ENCODE assay signal across 24 cellular contexts in the genomic region with DNA sequence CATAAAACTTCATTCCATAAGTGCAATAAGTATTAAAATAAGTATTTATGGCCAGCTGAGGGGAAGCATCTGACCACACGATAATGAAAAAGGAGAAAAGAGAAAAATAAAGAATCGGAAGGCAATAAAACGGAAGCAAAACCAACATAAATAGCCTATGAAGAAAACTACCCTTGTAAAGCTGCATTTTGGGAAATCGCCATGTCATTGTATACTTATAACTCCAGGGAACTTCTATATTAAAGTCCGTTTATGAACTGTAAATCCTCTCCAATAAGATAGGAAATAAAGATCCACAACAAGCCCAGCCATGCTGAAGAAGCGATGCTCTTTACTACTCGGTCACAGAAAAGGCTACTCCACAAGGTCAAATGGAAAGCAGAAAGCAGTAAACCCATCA. TPM values are rescaled to one million over a fixed set of nuclear protein-coding genes. Genes with fewer than 3 reads are reported as not detected.
DNase-seq lines count a peak whose midpoint lies in the region; ATAC-seq, FAIRE-seq and TF ChIP-seq lines count a peak whose summit lies in the region.
"Had no signal": no experiment of that assay in that cellular context is flagged by ENCODE, and none has a peak within 500 bp of the region (broad histone marks: within the 10 kb centered on the region; RNA-seq: fewer than 3 reads in every experiment).

No MANE protein-coding gene starts in this region.

- peaks cover 3% of the 10 kb centered on the region for H3K27me3 Mint-ChIP-seq in activated T-helper 1 cell treated with anti-CD3 and anti-CD28 coated beads, Interleukin-12 subunit alpha, Interleukin-12 subunit beta, Interleukin-2, Interleukin-4 antibody, amounts not matched to agents 30 ng/mL and 10 ng/mL and 1 ng/mL, durations not matched to agents 14 hours and 24 hours and 36 hours (ENCODE audit: insufficient read depth)

- no peak for TF ChIP-seq CTCF in A549 (IDR thresholded peaks at IDR 0.05)

- TF ChIP-seq RAD21 in A549 (conservative IDR thresholded peaks at IDR 0.05 in 1 of 2, IDR thresholded peaks at IDR 0.05 in 1 of 2) = no peak

- no peaks in the 10 kb centered on the region for H3K9me3 Mint-ChIP-seq in activated T-helper 1 cell treated with anti-CD3 and anti-CD28 coated beads, Interleukin-12 subunit alpha, Interleukin-12 subunit beta, Interleukin-2, Interleukin-4 antibody, amounts not matched to agents 30 ng/mL and 10 ng/mL and 1 ng/mL, durations not matched to agents 14 hours and 24 hours and 36 hours
- H3K9me3 Mint-ChIP-seq: IgD-negative memory B cell had no signal

- POLR2A ChIA-PET in A549 (lab: Yijun Ruan, JAX) = no interaction called here

- H3K36me3 Mint-ChIP-seq in activated T-helper 1 cell treated with anti-CD3 and anti-CD28 coated beads, Interleukin-12 subunit alpha, Interleukin-12 subunit beta, Interleukin-2, Interleukin-4 antibody, amounts not matched to agents 30 ng/mL and 10 ng/mL and 1 ng/mL, durations not matched to agents 14 hours and 24 hours and 36 hours (ENCODE audit: low read depth) = no peaks in the 10 kb centered on the region
- H3K36me3 Mint-ChIP-seq: IgD-negative memory B cell had no signal

- CTCF ChIA-PET in A549 (lab: Yijun Ruan, JAX) = interaction anchor here (1.2 kb wide), 1 partner anchor 38 kb away, joined by 3 read pairs; no protein-coding TSS in a partner anchor

- no peaks in the 10 kb centered on the region for H3K27me3 ChIP-seq in Karpas-422 (ENCODE audit: low read length)
- H3K27me3 ChIP-seq: MG63 had no signal

- H3K4me1 ChIP-seq in A549 = no peaks in the 10 kb centered on the region
- peaks cover 10% of the 10 kb centered on the region for H3K4me1 ChIP-seq in Karpas-422 (ENCODE audit: low read length)

- no peak overlapping the region for H3K4me2 ChIP-seq in A549
- H3K4me2 ChIP-seq in Karpas-422 (ENCODE audit: low read depth, low read length, poor library complexity, severe bottlenecking) = no peak overlapping the region

- H3K9me3 ChIP-seq in A549 = no peaks in the 10 kb centered on the region
- no peaks in the 10 kb centered on the region for H3K9me3 ChIP-seq in Karpas-422 (ENCODE audit: low read length)
- H3K9me3 ChIP-seq: MG63 had no signal

- no peak for TF ChIP-seq EP300 in A549 (IDR thresholded peaks at IDR 0.05)

- intact Hi-C loops in activated T-helper 1 cell treated with anti-CD3 and anti-CD28 coated beads, Interleukin-12 subunit alpha, Interleukin-12 subunit beta, Interleukin-2, Interleukin-4 antibody, amounts not matched to agents 30 ng/mL and 10 ng/mL and 1 ng/mL, durations not matched to agents 14 hours and 24 hours and 36 hours (cut with micrococcal nuclease) = no loop called here

- H3K4me1 Mint-ChIP-seq in activated T-helper 1 cell treated with anti-CD3 and anti-CD28 coated beads, Interleukin-12 subunit alpha, Interleukin-12 subunit beta, Interleukin-2, Interleukin-4 antibody, amounts not matched to agents 30 ng/mL and 10 ng/mL and 1 ng/mL, durations not matched to agents 14 hours and 24 hours and 36 hours (ENCODE audit: low read depth) = peaks cover 11% of the 10 kb centered on the region

- H3K4me3 ChIP-seq in A549 (no peak overlapping the region), Karpas-422 (ENCODE audit: low read length) (no peak overlapping the region)
- H3K4me3 ChIP-seq: MG63, SK-N-MC had no signal

- no peak overlapping the region for H2AFZ ChIP-seq in Karpas-422 (ENCODE audit: low read length)

- H4K20me1 ChIP-seq in Karpas-422 (ENCODE audit: insufficient read depth, low read depth, low read length) = no peaks in the 10 kb centered on the region

- H3K79me2 ChIP-seq in Karpas-422 (ENCODE audit: low read length) = no peaks in the 10 kb centered on the region

- H3K27ac Mint-ChIP-seq in activated T-helper 1 cell treated with anti-CD3 and anti-CD28 coated beads, Interleukin-12 subunit alpha, Interleukin-12 subunit beta, Interleukin-2, Interleukin-4 antibody, amounts not matched to agents 30 ng/mL and 10 ng/mL and 1 ng/mL, durations not matched to agents 14 hours and 24 hours and 36 hours = no peak overlapping the region
- H3K27ac Mint-ChIP-seq: IgD-negative memory B cell had no signal

- 59% methylated on average over 7 of the region's 7 CpGs for WGBS in A549 (ENCODE audit: missing lambda C conversion rate)

- H3K27ac ChIP-seq in A549 (no peak overlapping the region), Karpas-422 (ENCODE audit: low read length) (no peak overlapping the region)
- H3K27ac ChIP-seq: C4-2B, RWPE1, SK-N-MC had no signal

- no peak for FAIRE-seq in A549 (lab: Jason Lieb, UNC)
- FAIRE-seq: H54 had no signal

- TF ChIP-seq POLR2A in A549 (IDR thresholded peaks at IDR 0.05; ENCODE audit: low read length) = no peak

- H3K9me2 ChIP-seq in Karpas-422 (replicated peaks; ENCODE audit: insufficient read depth, low read length) = no peaks in the 10 kb centered on the region

- DNase-seq in A549 (ENCODE audit: low read depth in 1 of 2, low spot score in 1 of 2) = no peak
- DNase-seq in Karpas-422 = peak; percentile 26
- peak; percentile 15 for DNase-seq in NOMO-1 treated with dmso at 0.1 percent for 144 hours (lab: John Stamatoyannopoulos, UW; ENCODE audit: unreplicated experiment)
- peak; percentile 40 for DNase-seq in medulla oblongata (ENCODE audit: extremely low spot score)
- no peak for DNase-seq in activated T-helper 1 cell treated with anti-CD3 and anti-CD28 coated beads, Interleukin-12 subunit alpha, Interleukin-12 subunit beta, Interleukin-2, Interleukin-4 antibody, amounts not matched to agents 30 ng/mL and 10 ng/mL and 1 ng/mL, durations not matched to agents 14 hours and 24 hours and 36 hours (ENCODE audit: low spot score)
- DNase-seq in hypothalamus (lab: John Stamatoyannopoulos, UW) = no peak
- DNase-seq in D341Med (ENCODE audit: low spot score) = no peak
- DNase-seq in SKM-1 (lab: John Stamatoyannopoulos, UW; ENCODE audit: unreplicated experiment) = no peak
- DNase-seq: 8988T, DMS79, Kasumi-1, MG63, NCI-H1105 treated with DMSO at 0.1 percent for 48 hours, NCI-H2081, NCI-H2171 treated with DMSO at 0.1 percent for 48 hours, NCI-H446, NCI-H526, SHP77 treated with DMSO at 0.1 percent for 48 hours had no signal

- H3K9ac ChIP-seq in Karpas-422 (ENCODE audit: low read length) = no peak overlapping the region

- ATAC-seq in A549 = no peak

- no peak overlapping the region for H3K4me3 Mint-ChIP-seq in activated T-helper 1 cell treated with anti-CD3 and anti-CD28 coated beads, Interleukin-12 subunit alpha, Interleukin-12 subunit beta, Interleukin-2, Interleukin-4 antibody, amounts not matched to agents 30 ng/mL and 10 ng/mL and 1 ng/mL, durations not matched to agents 14 hours and 24 hours and 36 hours
- H3K4me3 Mint-ChIP-seq: IgD-negative memory B cell had no signal

- H3K36me3 ChIP-seq in Karpas-422 (ENCODE audit: insufficient read depth, low read length) = no peaks in the 10 kb centered on the region
- H3K36me3 ChIP-seq: MG63 had no signal

TF ChIP-seq in A549, 52 proteins besides CTCF, POLR2A, EP300 and RAD21:
- peak; percentile 10 for TF ChIP-seq MAFK (IDR thresholded peaks at IDR 0.05; ENCODE audit: partially characterized antibody)
- TF ChIP-seq ESRRA (IDR thresholded peaks at IDR 0.05; ENCODE audit: borderline replicate concordance, low read length) = no peak
TF ChIP-seq in A549: peak in this region for 1.

RNA-seq across cellular contexts. Expression of a gene that starts 47.7 kb away (rescaled TPM):
- polyA plus RNA-seq in A549 (2011; rRNA removed) (not detected in 2 replicates), A549 (2017; fragmentation: RNase III; extraction: RNeasy Plus Mini Kit Qiagen cat#74134 plus additional on column Dnase treatment) (not detected in 3 replicates)
- polyA plus RNA-seq in A549 (2012; cell fraction: cytosol; rRNA removed) = not detected in 2 replicates
- not detected in 2 replicates for polyA plus RNA-seq in A549 (2012; cell fraction: nucleus; rRNA removed)
- polyA minus RNA-seq in A549 (2011; rRNA and poly(A)+ RNA removed) = not detected in 2 replicates
- not detected in 2 replicates for total RNA-seq in Karpas-422 (2014; rRNA removed; shearing (Covaris generic); ENCODE audit: low replicate concordance)
- total RNA-seq in activated T-helper 1 cell treated with anti-CD3 and anti-CD28 coated beads, Interleukin-12 subunit alpha, Interleukin-12 subunit beta, Interleukin-2, Interleukin-4 antibody, amounts not matched to agents 30 ng/mL and 10 ng/mL and 1 ng/mL, durations not matched to agents 14 hours and 24 hours and 36 hours = not detected in 2 replicates
- polyA plus RNA-seq: AG04450, IgD-negative memory B cell had no signal

Comparison
In these comparisons a context has a peak if more than half of its experiments do, and no peak if none do; other contexts are left out.
1. DNase-seq: peak in Karpas-422 (single experiment), NOMO-1 treated with dmso at 0.1 percent for 144 hours (single experiment) and medulla oblongata (single experiment); none in A549 (0 of 2), activated T-helper 1 cell treated with anti-CD3 and anti-CD28 coated beads, Interleukin-12 subunit alpha, Interleukin-12 subunit beta, Interleukin-2, Interleukin-4 antibody, amounts not matched to agents 30 ng/mL and 10 ng/mL and 1 ng/mL, durations not matched to agents 14 hours and 24 hours and 36 hours (single experiment), hypothalamus (0 of 51), D341Med (single experiment) and SKM-1 (single experiment).